In genomic region chr7:27933691-27934565, GRCh38 we compare ENCODE assay signal across 10 cellular contexts.
DNase-seq lines count a peak whose midpoint lies in the region; TF ChIP-seq lines count a peak whose summit lies in the region.
"Had no signal": no experiment of that assay in that cellular context is flagged by ENCODE, and none has a peak within 500 bp of the region (broad histone marks: within the 10 kb centered on the region; RNA-seq: fewer than 3 reads in every experiment).

No MANE protein-coding gene starts in this region.

- intact Hi-C loops in cardiac septum (cut with DNase I) = no loop called here

- DNase-seq in AG08395 (ENCODE audit: low spot score) = peak; percentile 71
- no peak for DNase-seq in GM12864 (ENCODE audit: low read depth)
- peak; percentile 47 for DNase-seq in NCI-H226
- peak; percentile 82 for DNase-seq in fibroblast of mammary gland (ENCODE audit: low read depth)
- no peak for DNase-seq in NCI-H510A treated with DMSO at 0.1 percent for 48 hours (lab: John Stamatoyannopoulos, UW)
- DNase-seq in cardiac septum (ENCODE audit: low spot score) = no peak
- no peak for DNase-seq in NK-92 (lab: John Stamatoyannopoulos, UW; ENCODE audit: unreplicated experiment)
- DNase-seq in activated gamma-delta T cell (lab: John Stamatoyannopoulos, UW) = no peak
- DNase-seq: activated CD4-positive, CD25-positive, alpha-beta regulatory T cell; pancreas had no signal

- no peak overlapping the region for H3K4me3 ChIP-seq in GM12864 (ENCODE audit: low read depth, low read length)
- no peak overlapping the region for H3K4me3 ChIP-seq in fibroblast of mammary gland (ENCODE audit: control insufficient read depth, low read depth, low read length)
- H3K4me3 ChIP-seq: pancreas had no signal

- peak; percentile 31 for TF ChIP-seq CTCF in GM12864 (IDR thresholded peaks at IDR 0.05; ENCODE audit: low read depth, low read length, missing control alignments)
- TF ChIP-seq CTCF in fibroblast of mammary gland (conservative IDR thresholded peaks at IDR 0.05; ENCODE audit: control insufficient read depth, insufficient read depth, low read depth, low read length) = peak; percentile 47

Comparison
In these comparisons a context has a peak if more than half of its experiments do, and no peak if none do; other contexts are left out.
1. DNase-seq: peak in AG08395 (single experiment), NCI-H226 (single experiment) and fibroblast of mammary gland (single experiment); none in GM12864 (single experiment), NCI-H510A treated with DMSO at 0.1 percent for 48 hours (single experiment), cardiac septum (single experiment), NK-92 (single experiment) and activated gamma-delta T cell (single experiment).